ENCODE assay signal across 1 cellular context in the genomic region with DNA sequence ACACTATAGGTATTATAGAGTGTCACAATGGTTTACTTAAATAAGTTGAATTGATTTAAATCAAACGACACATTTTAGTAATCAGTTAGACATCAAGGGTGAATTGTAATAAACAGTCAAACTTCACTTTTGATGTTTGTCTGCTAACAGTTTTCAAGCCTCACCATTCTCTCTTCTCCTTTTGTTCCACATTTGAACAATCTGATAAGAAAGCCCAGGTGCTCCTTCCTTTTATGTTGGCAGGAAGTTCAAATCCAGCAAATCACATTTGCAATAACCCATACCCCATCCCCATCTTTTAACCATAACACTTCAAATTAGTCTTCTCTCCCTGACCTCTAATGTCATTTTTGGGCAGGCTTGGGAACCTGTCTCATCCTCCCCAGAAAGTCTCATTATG.
TF ChIP-seq lines count a peak whose summit lies in the region.

No MANE protein-coding gene starts in this region.

TF ChIP-seq in H1, 55 proteins besides CTCF, POLR2A, EP300 and RAD21 (continued from another document):
- TF ChIP-seq, protein P1, sequence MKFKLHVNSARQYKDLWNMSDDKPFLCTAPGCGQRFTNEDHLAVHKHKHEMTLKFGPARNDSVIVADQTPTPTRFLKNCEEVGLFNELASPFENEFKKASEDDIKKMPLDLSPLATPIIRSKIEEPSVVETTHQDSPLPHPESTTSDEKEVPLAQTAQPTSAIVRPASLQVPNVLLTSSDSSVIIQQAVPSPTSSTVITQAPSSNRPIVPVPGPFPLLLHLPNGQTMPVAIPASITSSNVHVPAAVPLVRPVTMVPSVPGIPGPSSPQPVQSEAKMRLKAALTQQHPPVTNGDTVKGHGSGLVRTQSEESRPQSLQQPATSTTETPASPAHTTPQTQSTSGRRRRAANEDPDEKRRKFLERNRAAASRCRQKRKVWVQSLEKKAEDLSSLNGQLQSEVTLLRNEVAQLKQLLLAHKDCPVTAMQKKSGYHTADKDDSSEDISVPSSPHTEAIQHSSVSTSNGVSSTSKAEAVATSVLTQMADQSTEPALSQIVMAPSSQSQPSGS (IDR thresholded peaks at IDR 0.05; ENCODE audit: low read length), result no peak
- TF ChIP-seq YY1 (IDR thresholded peaks at IDR 0.05; ENCODE audit: low read depth, low read length), result no peak
- TF ChIP-seq TAF1 (IDR thresholded peaks at IDR 0.05; ENCODE audit: low read depth, low read length), result no peak
- TF ChIP-seq, protein P2, sequence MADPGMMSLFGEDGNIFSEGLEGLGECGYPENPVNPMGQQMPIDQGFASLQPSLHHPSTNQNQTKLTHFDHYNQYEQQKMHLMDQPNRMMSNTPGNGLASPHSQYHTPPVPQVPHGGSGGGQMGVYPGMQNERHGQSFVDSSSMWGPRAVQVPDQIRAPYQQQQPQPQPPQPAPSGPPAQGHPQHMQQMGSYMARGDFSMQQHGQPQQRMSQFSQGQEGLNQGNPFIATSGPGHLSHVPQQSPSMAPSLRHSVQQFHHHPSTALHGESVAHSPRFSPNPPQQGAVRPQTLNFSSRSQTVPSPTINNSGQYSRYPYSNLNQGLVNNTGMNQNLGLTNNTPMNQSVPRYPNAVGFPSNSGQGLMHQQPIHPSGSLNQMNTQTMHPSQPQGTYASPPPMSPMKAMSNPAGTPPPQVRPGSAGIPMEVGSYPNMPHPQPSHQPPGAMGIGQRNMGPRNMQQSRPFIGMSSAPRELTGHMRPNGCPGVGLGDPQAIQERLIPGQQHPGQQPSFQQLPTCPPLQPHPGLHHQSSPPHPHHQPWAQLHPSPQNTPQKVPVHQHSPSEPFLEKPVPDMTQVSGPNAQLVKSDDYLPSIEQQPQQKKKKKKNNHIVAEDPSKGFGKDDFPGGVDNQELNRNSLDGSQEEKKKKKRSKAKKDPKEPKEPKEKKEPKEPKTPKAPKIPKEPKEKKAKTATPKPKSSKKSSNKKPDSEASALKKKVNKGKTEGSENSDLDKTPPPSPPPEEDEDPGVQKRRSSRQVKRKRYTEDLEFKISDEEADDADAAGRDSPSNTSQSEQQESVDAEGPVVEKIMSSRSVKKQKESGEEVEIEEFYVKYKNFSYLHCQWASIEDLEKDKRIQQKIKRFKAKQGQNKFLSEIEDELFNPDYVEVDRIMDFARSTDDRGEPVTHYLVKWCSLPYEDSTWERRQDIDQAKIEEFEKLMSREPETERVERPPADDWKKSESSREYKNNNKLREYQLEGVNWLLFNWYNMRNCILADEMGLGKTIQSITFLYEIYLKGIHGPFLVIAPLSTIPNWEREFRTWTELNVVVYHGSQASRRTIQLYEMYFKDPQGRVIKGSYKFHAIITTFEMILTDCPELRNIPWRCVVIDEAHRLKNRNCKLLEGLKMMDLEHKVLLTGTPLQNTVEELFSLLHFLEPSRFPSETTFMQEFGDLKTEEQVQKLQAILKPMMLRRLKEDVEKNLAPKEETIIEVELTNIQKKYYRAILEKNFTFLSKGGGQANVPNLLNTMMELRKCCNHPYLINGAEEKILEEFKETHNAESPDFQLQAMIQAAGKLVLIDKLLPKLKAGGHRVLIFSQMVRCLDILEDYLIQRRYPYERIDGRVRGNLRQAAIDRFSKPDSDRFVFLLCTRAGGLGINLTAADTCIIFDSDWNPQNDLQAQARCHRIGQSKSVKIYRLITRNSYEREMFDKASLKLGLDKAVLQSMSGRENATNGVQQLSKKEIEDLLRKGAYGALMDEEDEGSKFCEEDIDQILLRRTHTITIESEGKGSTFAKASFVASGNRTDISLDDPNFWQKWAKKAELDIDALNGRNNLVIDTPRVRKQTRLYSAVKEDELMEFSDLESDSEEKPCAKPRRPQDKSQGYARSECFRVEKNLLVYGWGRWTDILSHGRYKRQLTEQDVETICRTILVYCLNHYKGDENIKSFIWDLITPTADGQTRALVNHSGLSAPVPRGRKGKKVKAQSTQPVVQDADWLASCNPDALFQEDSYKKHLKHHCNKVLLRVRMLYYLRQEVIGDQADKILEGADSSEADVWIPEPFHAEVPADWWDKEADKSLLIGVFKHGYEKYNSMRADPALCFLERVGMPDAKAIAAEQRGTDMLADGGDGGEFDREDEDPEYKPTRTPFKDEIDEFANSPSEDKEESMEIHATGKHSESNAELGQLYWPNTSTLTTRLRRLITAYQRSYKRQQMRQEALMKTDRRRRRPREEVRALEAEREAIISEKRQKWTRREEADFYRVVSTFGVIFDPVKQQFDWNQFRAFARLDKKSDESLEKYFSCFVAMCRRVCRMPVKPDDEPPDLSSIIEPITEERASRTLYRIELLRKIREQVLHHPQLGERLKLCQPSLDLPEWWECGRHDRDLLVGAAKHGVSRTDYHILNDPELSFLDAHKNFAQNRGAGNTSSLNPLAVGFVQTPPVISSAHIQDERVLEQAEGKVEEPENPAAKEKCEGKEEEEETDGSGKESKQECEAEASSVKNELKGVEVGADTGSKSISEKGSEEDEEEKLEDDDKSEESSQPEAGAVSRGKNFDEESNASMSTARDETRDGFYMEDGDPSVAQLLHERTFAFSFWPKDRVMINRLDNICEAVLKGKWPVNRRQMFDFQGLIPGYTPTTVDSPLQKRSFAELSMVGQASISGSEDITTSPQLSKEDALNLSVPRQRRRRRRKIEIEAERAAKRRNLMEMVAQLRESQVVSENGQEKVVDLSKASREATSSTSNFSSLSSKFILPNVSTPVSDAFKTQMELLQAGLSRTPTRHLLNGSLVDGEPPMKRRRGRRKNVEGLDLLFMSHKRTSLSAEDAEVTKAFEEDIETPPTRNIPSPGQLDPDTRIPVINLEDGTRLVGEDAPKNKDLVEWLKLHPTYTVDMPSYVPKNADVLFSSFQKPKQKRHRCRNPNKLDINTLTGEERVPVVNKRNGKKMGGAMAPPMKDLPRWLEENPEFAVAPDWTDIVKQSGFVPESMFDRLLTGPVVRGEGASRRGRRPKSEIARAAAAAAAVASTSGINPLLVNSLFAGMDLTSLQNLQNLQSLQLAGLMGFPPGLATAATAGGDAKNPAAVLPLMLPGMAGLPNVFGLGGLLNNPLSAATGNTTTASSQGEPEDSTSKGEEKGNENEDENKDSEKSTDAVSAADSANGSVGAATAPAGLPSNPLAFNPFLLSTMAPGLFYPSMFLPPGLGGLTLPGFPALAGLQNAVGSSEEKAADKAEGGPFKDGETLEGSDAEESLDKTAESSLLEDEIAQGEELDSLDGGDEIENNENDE (IDR thresholded peaks at IDR 0.05; ENCODE audit: insufficient replicate concordance, low read length), result no peak
- no peak for TF ChIP-seq TEAD4 (IDR thresholded peaks at IDR 0.05; ENCODE audit: low read depth, low read length)
- TF ChIP-seq GTF2F1 (IDR thresholded peaks at IDR 0.05; ENCODE audit: borderline replicate concordance, low read depth, low read length), result no peak
- TF ChIP-seq, protein P3, sequence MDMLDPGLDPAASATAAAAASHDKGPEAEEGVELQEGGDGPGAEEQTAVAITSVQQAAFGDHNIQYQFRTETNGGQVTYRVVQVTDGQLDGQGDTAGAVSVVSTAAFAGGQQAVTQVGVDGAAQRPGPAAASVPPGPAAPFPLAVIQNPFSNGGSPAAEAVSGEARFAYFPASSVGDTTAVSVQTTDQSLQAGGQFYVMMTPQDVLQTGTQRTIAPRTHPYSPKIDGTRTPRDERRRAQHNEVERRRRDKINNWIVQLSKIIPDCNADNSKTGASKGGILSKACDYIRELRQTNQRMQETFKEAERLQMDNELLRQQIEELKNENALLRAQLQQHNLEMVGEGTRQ (IDR thresholded peaks at IDR 0.05; ENCODE audit: low read length), result no peak
- TF ChIP-seq CTBP2 (IDR thresholded peaks at IDR 0.05; ENCODE audit: borderline replicate concordance, insufficient read depth, insufficient read length, low read length), result no peak
- TF ChIP-seq MAFK (IDR thresholded peaks at IDR 0.05; ENCODE audit: low read depth, low read length), result no peak
- no peak for TF ChIP-seq RFX5 (IDR thresholded peaks at IDR 0.05; ENCODE audit: borderline replicate concordance, low read depth, low read length)
- TF ChIP-seq RXRA (IDR thresholded peaks at IDR 0.05; ENCODE audit: insufficient read depth, low read depth, low read length), result no peak
- no peak for TF ChIP-seq SIN3A (conservative IDR thresholded peaks at IDR 0.05 in 1 of 2, IDR thresholded peaks at IDR 0.05 in 1 of 2; ENCODE audit: low read depth in 1 of 2, low read length in 2 of 2)
- no peak for TF ChIP-seq JUN (IDR thresholded peaks at IDR 0.05; ENCODE audit: low read depth, low read length)
- no peak for TF ChIP-seq ASH2L (IDR thresholded peaks at IDR 0.05; ENCODE audit: low read length)
- no peak for TF ChIP-seq HDAC6 (IDR thresholded peaks at IDR 0.05; ENCODE audit: low read depth, low read length)
TF ChIP-seq in H1: peak in this region for 0.
